ENCODE assay signal across 10 cellular contexts in the genomic region with DNA sequence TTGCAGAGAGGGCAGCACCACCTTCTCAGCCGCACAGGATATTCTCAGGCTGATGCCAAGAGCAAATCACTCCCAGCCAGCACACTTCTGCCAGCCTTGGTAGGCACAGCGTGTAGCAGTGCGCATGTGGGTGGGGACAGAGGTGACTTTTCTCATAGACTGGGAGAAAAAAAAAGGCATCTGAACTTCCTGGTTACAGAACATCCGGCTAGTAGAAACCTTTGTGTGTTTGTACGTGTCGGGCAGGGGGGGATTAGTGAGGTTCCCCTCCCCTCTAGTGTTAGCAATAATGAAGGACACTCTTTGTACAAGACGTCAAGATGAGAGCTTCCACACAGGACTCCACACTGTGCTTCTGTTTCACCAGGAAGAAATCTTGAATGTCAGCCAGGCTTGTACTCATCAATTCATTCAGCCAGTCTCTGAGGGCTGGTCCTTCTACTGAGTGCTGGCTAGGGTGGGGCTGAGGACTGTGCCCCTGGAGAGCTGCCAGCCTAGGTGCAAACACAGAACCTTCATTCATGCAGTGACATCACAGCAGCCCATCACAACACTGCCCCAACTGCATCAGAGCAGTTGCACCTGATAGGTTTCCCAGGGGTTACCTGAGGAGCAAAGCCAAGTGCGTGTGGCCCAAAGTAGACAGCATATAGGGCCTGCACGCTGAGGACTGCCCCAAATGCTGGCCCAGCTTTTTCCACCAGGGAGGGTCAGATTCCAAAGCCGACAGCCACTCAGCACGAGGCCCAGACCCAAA.
DNase-seq lines count a peak whose midpoint lies in the region; ATAC-seq lines count a peak whose summit lies in the region.
"Had no signal": no experiment of that assay in that cellular context is flagged by ENCODE, and none has a peak within 500 bp of the region (broad histone marks: within the 10 kb centered on the region; RNA-seq: fewer than 3 reads in every experiment).

No MANE protein-coding gene starts in this region.

- DNase-seq in CD1c-positive myeloid dendritic cell (ENCODE audit: extremely low spot score) = peak; percentile 12
- peak; percentile 24 for DNase-seq in NCI-H187 treated with DMSO at 0.1 percent for 48 hours (lab: John Stamatoyannopoulos, UW)
- peak; percentile 31 for DNase-seq in adipocyte (ENCODE audit: low read depth)
- peak; percentile 4 for DNase-seq in medulla oblongata (ENCODE audit: extremely low spot score)
- DNase-seq in middle frontal gyrus (ENCODE audit: extremely low spot score, low spot score) = no peak
- no peak for DNase-seq in OCI-M1 (lab: John Stamatoyannopoulos, UW)
- no peak for DNase-seq in GM19238 (ENCODE audit: insufficient read length, low spot score)
- DNase-seq: activated B cell treated with CpG ODN at 0.5 μM for 24 hours, left cardiac atrium had no signal

- H3K4me1 ChIP-seq in adipocyte (ENCODE audit: control insufficient read depth, insufficient read depth, low read length) = peaks cover 11% of the 10 kb centered on the region

- H3K4me3 ChIP-seq in adipocyte (ENCODE audit: low read length) = no peak overlapping the region

- no peaks in the 10 kb centered on the region for H3K9me3 ChIP-seq in adipocyte (ENCODE audit: control insufficient read depth, low read length)

- H3K27me3 ChIP-seq in adipocyte (replicated peaks; ENCODE audit: control insufficient read depth, insufficient read depth, low read length) = no peaks in the 10 kb centered on the region

- no peaks in the 10 kb centered on the region for H3K36me3 ChIP-seq in adipocyte (ENCODE audit: control insufficient read depth, insufficient read depth, low read length, severe bottlenecking)

- no peak overlapping the region for H3K9ac ChIP-seq in adipocyte (ENCODE audit: low read length)

- ATAC-seq in GM21360 (IDR thresholded peaks at IDR 0.05; ENCODE audit: unreplicated experiment) = no peak

Comparison
In these comparisons a context has a peak if more than half of its experiments do, and no peak if none do; other contexts are left out.
1. DNase-seq: peak in CD1c-positive myeloid dendritic cell (single experiment), NCI-H187 treated with DMSO at 0.1 percent for 48 hours (single experiment), adipocyte (single experiment) and medulla oblongata (single experiment); none in middle frontal gyrus (single experiment), OCI-M1 (single experiment) and GM19238 (single experiment).